In genomic region chr4:76670631-76671030, GRCh38 we compare ENCODE assay signal across 19 cellular contexts.
"Had no signal": no experiment of that assay in that cellular context is flagged by ENCODE, and none has a peak within 500 bp of the region (broad histone marks: within the 10 kb centered on the region; RNA-seq: fewer than 3 reads in every experiment).

No MANE protein-coding gene starts in this region.

- DNase-seq: dermis blood vessel endothelial cell; dorsolateral prefrontal cortex; effector CD4-positive, alpha-beta T cell; effector memory CD4-positive, alpha-beta T cell; foreskin keratinocyte; heart left ventricle; hypothalamus; immature natural killer cell; left cardiac atrium; left lung; left ventricle myocardium superior; lower lobe of right lung; mesenchymal stem cell; mucosa of descending colon; naive B cell had no signal

- H3K4me1 ChIP-seq: esophagus muscularis mucosa, gastroesophageal sphincter, left lung had no signal

- H3K36me3 ChIP-seq: esophagus muscularis mucosa, gastroesophageal sphincter, heart left ventricle, left lung, lower lobe of right lung had no signal

- H3K27me3 ChIP-seq: dorsolateral prefrontal cortex, esophagus muscularis mucosa, foreskin keratinocyte, gastroesophageal sphincter, heart left ventricle, hepatocyte, left lung had no signal

- H3K4me2 ChIP-seq: hepatocyte had no signal

- H3K4me3 ChIP-seq: coronary artery, dorsolateral prefrontal cortex, esophagus muscularis mucosa, gastroesophageal sphincter, heart left ventricle, hepatocyte, left lung, lower lobe of right lung, mucosa of descending colon had no signal

- H2AFZ ChIP-seq: hepatocyte had no signal

- H3K9me3 ChIP-seq: esophagus muscularis mucosa, gastroesophageal sphincter, heart left ventricle, left lung, lower lobe of right lung, mucosa of descending colon had no signal

- H3K27ac ChIP-seq: coronary artery, dorsolateral prefrontal cortex, esophagus muscularis mucosa, foreskin keratinocyte, gastroesophageal sphincter, heart left ventricle, hepatocyte, left lung, lower lobe of right lung had no signal
